2 cellular contexts compared by ENCODE assay signal in the genomic region with DNA sequence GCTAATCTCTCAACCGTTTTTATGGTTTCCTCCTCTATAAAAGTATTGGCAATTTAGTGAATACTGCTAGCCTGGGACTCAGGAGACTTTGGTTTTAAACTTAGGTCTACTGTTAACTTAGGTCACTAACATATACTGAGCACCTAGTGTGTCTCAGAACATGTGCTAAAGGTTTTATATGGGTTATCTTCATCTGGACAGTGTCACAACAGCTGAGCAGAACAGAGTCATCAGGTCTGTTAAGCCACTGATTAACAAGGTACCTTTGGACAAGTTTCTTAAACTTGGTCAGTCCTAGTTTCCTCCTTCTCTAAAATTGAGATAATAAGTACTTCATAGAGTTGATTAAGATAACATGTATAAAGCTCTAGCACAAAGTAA.
TF ChIP-seq lines count a peak whose summit lies in the region.

No MANE protein-coding gene starts in this region.

TF ChIP-seq in GM12878, 131 proteins besides CTCF, POLR2A, EP300 and RAD21:
- TF ChIP-seq FOS (IDR thresholded peaks at IDR 0.05; ENCODE audit: borderline replicate concordance, extremely low read depth, insufficient read length) (no peak), CREM (IDR thresholded peaks at IDR 0.05; ENCODE audit: low read depth) (no peak), HDAC6 (IDR thresholded peaks at IDR 0.05; ENCODE audit: unreplicated experiment) (no peak), IKZF1 (conservative IDR thresholded peaks at IDR 0.05) (no peak), JUNB (IDR thresholded peaks at IDR 0.05) (no peak)

TF ChIP-seq in SK-N-SH treated with all-trans-retinoic acid at 6 μM for 48 hours, 23 proteins besides CTCF, POLR2A, EP300 and RAD21:
- TF ChIP-seq, protein P1, sequence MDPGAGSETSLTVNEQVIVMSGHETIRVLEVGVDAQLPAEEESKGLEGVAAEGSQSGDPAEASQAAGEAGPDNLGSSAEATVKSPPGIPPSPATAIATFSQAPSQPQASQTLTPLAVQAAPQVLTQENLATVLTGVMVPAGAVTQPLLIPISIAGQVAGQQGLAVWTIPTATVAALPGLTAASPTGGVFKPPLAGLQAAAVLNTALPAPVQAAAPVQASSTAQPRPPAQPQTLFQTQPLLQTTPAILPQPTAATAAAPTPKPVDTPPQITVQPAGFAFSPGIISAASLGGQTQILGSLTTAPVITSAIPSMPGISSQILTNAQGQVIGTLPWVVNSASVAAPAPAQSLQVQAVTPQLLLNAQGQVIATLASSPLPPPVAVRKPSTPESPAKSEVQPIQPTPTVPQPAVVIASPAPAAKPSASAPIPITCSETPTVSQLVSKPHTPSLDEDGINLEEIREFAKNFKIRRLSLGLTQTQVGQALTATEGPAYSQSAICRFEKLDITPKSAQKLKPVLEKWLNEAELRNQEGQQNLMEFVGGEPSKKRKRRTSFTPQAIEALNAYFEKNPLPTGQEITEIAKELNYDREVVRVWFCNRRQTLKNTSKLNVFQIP (CRISPR knock-in tag; IDR thresholded peaks at IDR 0.05; ENCODE audit: borderline replicate concordance, low read depth) = no peak
